1 cellular context compared by ENCODE assay signal in the genomic region with DNA sequence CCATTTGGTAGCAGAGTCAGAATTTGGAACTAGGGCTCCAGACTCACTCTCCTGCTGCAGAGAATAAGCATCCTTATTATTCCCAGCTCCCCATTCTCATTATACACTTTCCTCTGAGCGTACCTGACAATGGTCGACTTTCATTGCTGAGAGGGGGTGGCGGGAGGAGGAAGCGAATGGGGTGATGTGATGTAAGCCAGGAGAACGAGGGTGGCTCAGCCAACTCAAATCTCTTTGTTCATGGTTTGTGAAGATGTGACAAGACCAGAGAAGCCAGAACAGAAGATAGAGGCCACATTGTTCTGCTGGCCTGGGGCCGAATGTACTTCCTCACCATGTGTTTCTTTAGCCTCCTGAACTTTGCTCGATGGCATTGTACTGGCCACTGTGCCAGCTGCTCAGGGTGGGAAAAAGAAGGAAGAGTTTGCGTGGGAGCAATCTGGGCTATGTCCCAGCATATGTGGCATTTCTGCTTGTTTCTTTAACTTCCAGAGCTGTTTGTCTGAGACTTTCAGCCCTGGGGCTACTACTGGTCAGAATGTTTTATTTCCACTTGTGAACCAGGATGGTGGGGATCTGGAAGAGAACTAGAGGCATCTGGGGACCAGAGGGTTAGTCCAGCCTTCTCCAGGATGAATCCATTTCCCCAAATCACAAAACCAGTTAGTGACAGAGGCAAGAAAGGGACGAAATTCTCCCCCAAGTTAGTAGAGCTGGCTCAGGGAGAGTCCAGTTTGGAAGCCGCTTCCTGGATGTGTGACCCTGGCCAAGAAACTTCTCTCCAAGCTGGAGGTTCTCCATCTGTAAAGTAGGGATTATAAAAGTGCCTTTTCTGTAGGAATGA.
TF ChIP-seq lines count a peak whose summit lies in the region.

No MANE protein-coding gene starts in this region.

TF ChIP-seq in HepG2, 621 proteins besides CTCF, POLR2A, EP300 and RAD21 (continued from another document and continues in another):
- TF ChIP-seq, protein P1, sequence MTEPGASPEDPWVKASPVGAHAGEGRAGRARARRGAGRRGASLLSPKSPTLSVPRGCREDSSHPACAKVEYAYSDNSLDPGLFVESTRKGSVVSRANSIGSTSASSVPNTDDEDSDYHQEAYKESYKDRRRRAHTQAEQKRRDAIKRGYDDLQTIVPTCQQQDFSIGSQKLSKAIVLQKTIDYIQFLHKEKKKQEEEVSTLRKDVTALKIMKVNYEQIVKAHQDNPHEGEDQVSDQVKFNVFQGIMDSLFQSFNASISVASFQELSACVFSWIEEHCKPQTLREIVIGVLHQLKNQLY (CRISPR knock-in tag; IDR thresholded peaks at IDR 0.05): peak; percentile 92
- TF ChIP-seq, protein P2, sequence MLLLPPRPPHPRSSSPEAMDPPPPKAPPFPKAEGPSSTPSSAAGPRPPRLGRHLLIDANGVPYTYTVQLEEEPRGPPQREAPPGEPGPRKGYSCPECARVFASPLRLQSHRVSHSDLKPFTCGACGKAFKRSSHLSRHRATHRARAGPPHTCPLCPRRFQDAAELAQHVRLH (CRISPR knock-in tag; IDR thresholded peaks at IDR 0.05; ENCODE audit: borderline replicate concordance, low read depth): no peak
- TF ChIP-seq KLF9 (CRISPR knock-in tag; IDR thresholded peaks at IDR 0.05; ENCODE audit: low read depth) (peak; percentile 31; the same call in 1 of the 2 replicates), ETV5 (CRISPR knock-in tag; IDR thresholded peaks at IDR 0.05; ENCODE audit: borderline replicate concordance) (peak; percentile 91), ZSCAN29 (CRISPR knock-in tag; conservative IDR thresholded peaks at IDR 0.05) (peak; percentile 50; the same call in 1 of the 2 replicates), ZFP90 (CRISPR knock-in tag; IDR thresholded peaks at IDR 0.05; ENCODE audit: borderline replicate concordance) (0 out of 2 replicates have a peak, but pooled peaks have one; percentile 75), PHF21A (CRISPR knock-in tag; IDR thresholded peaks at IDR 0.05) (peak; percentile 94), KDM5B (CRISPR knock-in tag; IDR thresholded peaks at IDR 0.05; ENCODE audit: borderline replicate concordance) (peak; percentile 49; the same call in 1 of the 2 replicates), PHF8 (CRISPR knock-in tag; IDR thresholded peaks at IDR 0.05) (no peak), ZMYM3 (CRISPR knock-in tag; IDR thresholded peaks at IDR 0.05) (peak; percentile 82), ZNF232 (CRISPR knock-in tag; IDR thresholded peaks at IDR 0.05; ENCODE audit: borderline replicate concordance) (no peak), SP140L (CRISPR knock-in tag; IDR thresholded peaks at IDR 0.05; ENCODE audit: borderline replicate concordance) (no peak), MEF2D (CRISPR knock-in tag; IDR thresholded peaks at IDR 0.05) (peak; percentile 68), MED8 (CRISPR knock-in tag; IDR thresholded peaks at IDR 0.05; ENCODE audit: insufficient replicate concordance) (peak; percentile 77), MAF1 (CRISPR knock-in tag; IDR thresholded peaks at IDR 0.05; ENCODE audit: borderline replicate concordance) (no peak), YEATS4 (CRISPR knock-in tag; IDR thresholded peaks at IDR 0.05; ENCODE audit: borderline replicate concordance) (peak; percentile 77; the same call in 1 of the 2 replicates), ZFP1 (CRISPR knock-in tag; IDR thresholded peaks at IDR 0.05) (peak; percentile 81; the same call in 1 of the 2 replicates), MEIS1 (CRISPR knock-in tag; IDR thresholded peaks at IDR 0.05; ENCODE audit: borderline replicate concordance) (0 out of 2 replicates have a peak, but pooled peaks have one; percentile 58), ZNF570 (CRISPR knock-in tag; IDR thresholded peaks at IDR 0.05; ENCODE audit: borderline replicate concordance) (no peak), ZBTB7B (CRISPR knock-in tag; IDR thresholded peaks at IDR 0.05) (peak; percentile 65; the same call in 1 of the 2 replicates), SRY (CRISPR knock-in tag; IDR thresholded peaks at IDR 0.05) (no peak), ZNF30 (CRISPR knock-in tag; IDR thresholded peaks at IDR 0.05) (no peak), FOSL2 (CRISPR knock-in tag; IDR thresholded peaks at IDR 0.05) (peak; percentile 71; the same call in 1 of the 2 replicates), MAFK (conservative IDR thresholded peaks at IDR 0.05 in 1 of 2, IDR thresholded peaks at IDR 0.05 in 1 of 2; ENCODE audit: low read length in 2 of 2) (no peak), ZNF354B (CRISPR knock-in tag; IDR thresholded peaks at IDR 0.05) (no peak), ZNF264 (CRISPR knock-in tag; IDR thresholded peaks at IDR 0.05) (peak; percentile 43; the same call in 1 of the 2 replicates), ZNF83 (CRISPR knock-in tag; IDR thresholded peaks at IDR 0.05; ENCODE audit: borderline replicate concordance) (no peak), ERF (CRISPR knock-in tag; IDR thresholded peaks at IDR 0.05) (peak; percentile 97), ZFY (CRISPR knock-in tag; IDR thresholded peaks at IDR 0.05) (no peak; the same call in 1 of the 2 replicates), U2AF1 (optimal IDR thresholded peaks at IDR 0.05; ENCODE audit: low read depth, low read length) (no peak), FOXK1 (CRISPR knock-in tag; IDR thresholded peaks at IDR 0.05; ENCODE audit: borderline replicate concordance, low read depth) (peak; percentile 71; the same call in 1 of the 2 replicates), SALL2 (CRISPR knock-in tag; IDR thresholded peaks at IDR 0.05) (peak; percentile 53), TAF1 (CRISPR knock-in tag; IDR thresholded peaks at IDR 0.05) (peak; percentile 66), ZBTB21 (CRISPR knock-in tag; IDR thresholded peaks at IDR 0.05) (peak; percentile 78; the same call in 1 of the 2 replicates)
- TF ChIP-seq, protein P3, sequence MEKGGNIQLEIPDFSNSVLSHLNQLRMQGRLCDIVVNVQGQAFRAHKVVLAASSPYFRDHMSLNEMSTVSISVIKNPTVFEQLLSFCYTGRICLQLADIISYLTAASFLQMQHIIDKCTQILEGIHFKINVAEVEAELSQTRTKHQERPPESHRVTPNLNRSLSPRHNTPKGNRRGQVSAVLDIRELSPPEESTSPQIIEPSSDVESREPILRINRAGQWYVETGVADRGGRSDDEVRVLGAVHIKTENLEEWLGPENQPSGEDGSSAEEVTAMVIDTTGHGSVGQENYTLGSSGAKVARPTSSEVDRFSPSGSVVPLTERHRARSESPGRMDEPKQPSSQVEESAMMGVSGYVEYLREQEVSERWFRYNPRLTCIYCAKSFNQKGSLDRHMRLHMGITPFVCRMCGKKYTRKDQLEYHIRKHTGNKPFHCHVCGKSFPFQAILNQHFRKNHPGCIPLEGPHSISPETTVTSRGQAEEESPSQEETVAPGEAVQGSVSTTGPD (CRISPR knock-in tag; IDR thresholded peaks at IDR 0.05): peak; percentile 66; the same call in 1 of the 2 replicates
- TF ChIP-seq, protein P4, sequence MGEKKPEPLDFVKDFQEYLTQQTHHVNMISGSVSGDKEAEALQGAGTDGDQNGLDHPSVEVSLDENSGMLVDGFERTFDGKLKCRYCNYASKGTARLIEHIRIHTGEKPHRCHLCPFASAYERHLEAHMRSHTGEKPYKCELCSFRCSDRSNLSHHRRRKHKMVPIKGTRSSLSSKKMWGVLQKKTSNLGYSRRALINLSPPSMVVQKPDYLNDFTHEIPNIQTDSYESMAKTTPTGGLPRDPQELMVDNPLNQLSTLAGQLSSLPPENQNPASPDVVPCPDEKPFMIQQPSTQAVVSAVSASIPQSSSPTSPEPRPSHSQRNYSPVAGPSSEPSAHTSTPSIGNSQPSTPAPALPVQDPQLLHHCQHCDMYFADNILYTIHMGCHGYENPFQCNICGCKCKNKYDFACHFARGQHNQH (CRISPR knock-in tag; IDR thresholded peaks at IDR 0.05): peak; percentile 89
- TF ChIP-seq, protein P5, sequence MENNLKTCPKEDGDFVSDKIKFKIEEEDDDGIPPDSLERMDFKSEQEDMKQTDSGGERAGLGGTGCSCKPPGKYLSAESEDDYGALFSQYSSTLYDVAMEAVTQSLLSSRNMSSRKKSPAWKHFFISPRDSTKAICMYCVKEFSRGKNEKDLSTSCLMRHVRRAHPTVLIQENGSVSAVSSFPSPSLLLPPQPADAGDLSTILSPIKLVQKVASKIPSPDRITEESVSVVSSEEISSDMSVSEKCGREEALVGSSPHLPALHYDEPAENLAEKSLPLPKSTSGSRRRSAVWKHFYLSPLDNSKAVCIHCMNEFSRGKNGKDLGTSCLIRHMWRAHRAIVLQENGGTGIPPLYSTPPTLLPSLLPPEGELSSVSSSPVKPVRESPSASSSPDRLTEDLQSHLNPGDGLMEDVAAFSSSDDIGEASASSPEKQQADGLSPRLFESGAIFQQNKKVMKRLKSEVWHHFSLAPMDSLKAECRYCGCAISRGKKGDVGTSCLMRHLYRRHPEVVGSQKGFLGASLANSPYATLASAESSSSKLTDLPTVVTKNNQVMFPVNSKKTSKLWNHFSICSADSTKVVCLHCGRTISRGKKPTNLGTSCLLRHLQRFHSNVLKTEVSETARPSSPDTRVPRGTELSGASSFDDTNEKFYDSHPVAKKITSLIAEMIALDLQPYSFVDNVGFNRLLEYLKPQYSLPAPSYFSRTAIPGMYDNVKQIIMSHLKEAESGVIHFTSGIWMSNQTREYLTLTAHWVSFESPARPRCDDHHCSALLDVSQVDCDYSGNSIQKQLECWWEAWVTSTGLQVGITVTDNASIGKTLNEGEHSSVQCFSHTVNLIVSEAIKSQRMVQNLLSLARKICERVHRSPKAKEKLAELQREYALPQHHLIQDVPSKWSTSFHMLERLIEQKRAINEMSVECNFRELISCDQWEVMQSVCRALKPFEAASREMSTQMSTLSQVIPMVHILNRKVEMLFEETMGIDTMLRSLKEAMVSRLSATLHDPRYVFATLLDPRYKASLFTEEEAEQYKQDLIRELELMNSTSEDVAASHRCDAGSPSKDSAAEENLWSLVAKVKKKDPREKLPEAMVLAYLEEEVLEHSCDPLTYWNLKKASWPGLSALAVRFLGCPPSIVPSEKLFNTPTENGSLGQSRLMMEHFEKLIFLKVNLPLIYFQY (CRISPR knock-in tag; IDR thresholded peaks at IDR 0.05; ENCODE audit: borderline replicate concordance): no peak
- TF ChIP-seq, protein P6, sequence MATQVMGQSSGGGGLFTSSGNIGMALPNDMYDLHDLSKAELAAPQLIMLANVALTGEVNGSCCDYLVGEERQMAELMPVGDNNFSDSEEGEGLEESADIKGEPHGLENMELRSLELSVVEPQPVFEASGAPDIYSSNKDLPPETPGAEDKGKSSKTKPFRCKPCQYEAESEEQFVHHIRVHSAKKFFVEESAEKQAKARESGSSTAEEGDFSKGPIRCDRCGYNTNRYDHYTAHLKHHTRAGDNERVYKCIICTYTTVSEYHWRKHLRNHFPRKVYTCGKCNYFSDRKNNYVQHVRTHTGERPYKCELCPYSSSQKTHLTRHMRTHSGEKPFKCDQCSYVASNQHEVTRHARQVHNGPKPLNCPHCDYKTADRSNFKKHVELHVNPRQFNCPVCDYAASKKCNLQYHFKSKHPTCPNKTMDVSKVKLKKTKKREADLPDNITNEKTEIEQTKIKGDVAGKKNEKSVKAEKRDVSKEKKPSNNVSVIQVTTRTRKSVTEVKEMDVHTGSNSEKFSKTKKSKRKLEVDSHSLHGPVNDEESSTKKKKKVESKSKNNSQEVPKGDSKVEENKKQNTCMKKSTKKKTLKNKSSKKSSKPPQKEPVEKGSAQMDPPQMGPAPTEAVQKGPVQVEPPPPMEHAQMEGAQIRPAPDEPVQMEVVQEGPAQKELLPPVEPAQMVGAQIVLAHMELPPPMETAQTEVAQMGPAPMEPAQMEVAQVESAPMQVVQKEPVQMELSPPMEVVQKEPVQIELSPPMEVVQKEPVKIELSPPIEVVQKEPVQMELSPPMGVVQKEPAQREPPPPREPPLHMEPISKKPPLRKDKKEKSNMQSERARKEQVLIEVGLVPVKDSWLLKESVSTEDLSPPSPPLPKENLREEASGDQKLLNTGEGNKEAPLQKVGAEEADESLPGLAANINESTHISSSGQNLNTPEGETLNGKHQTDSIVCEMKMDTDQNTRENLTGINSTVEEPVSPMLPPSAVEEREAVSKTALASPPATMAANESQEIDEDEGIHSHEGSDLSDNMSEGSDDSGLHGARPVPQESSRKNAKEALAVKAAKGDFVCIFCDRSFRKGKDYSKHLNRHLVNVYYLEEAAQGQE (IDR thresholded peaks at IDR 0.05; ENCODE audit: borderline replicate concordance in 1 of 2, low read depth in 1 of 2, low read length in 2 of 2): peak in 1 of 2 experiments; percentile 50; a peak in 2 of 4 replicates
- TF ChIP-seq, protein P7, sequence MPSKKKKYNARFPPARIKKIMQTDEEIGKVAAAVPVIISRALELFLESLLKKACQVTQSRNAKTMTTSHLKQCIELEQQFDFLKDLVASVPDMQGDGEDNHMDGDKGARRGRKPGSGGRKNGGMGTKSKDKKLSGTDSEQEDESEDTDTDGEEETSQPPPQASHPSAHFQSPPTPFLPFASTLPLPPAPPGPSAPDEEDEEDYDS (CRISPR knock-in tag; IDR thresholded peaks at IDR 0.05): peak; percentile 49
- TF ChIP-seq, protein P8, sequence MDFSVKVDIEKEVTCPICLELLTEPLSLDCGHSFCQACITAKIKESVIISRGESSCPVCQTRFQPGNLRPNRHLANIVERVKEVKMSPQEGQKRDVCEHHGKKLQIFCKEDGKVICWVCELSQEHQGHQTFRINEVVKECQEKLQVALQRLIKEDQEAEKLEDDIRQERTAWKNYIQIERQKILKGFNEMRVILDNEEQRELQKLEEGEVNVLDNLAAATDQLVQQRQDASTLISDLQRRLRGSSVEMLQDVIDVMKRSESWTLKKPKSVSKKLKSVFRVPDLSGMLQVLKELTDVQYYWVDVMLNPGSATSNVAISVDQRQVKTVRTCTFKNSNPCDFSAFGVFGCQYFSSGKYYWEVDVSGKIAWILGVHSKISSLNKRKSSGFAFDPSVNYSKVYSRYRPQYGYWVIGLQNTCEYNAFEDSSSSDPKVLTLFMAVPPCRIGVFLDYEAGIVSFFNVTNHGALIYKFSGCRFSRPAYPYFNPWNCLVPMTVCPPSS (IDR thresholded peaks at IDR 0.05): no peak
- TF ChIP-seq, protein P9, sequence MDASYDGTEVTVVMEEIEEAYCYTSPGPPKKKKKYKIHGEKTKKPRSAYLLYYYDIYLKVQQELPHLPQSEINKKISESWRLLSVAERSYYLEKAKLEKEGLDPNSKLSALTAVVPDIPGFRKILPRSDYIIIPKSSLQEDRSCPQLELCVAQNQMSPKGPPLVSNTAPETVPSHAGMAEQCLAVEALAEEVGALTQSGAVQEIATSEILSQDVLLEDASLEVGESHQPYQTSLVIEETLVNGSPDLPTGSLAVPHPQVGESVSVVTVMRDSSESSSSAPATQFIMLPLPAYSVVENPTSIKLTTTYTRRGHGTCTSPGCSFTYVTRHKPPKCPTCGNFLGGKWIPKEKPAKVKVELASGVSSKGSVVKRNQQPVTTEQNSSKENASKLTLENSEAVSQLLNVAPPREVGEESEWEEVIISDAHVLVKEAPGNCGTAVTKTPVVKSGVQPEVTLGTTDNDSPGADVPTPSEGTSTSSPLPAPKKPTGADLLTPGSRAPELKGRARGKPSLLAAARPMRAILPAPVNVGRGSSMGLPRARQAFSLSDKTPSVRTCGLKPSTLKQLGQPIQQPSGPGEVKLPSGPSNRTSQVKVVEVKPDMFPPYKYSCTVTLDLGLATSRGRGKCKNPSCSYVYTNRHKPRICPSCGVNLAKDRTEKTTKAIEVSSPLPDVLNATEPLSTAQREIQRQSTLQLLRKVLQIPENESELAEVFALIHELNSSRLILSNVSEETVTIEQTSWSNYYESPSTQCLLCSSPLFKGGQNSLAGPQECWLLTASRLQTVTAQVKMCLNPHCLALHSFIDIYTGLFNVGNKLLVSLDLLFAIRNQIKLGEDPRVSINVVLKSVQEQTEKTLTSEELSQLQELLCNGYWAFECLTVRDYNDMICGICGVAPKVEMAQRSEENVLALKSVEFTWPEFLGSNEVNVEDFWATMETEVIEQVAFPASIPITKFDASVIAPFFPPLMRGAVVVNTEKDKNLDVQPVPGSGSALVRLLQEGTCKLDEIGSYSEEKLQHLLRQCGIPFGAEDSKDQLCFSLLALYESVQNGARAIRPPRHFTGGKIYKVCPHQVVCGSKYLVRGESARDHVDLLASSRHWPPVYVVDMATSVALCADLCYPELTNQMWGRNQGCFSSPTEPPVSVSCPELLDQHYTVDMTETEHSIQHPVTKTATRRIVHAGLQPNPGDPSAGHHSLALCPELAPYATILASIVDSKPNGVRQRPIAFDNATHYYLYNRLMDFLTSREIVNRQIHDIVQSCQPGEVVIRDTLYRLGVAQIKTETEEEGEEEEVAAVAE (CRISPR knock-in tag; IDR thresholded peaks at IDR 0.05; ENCODE audit: borderline replicate concordance): peak; percentile 60; the same call in 1 of the 2 replicates
